Comparison of ENCODE assay signal across 1 cellular context in the genomic region with DNA sequence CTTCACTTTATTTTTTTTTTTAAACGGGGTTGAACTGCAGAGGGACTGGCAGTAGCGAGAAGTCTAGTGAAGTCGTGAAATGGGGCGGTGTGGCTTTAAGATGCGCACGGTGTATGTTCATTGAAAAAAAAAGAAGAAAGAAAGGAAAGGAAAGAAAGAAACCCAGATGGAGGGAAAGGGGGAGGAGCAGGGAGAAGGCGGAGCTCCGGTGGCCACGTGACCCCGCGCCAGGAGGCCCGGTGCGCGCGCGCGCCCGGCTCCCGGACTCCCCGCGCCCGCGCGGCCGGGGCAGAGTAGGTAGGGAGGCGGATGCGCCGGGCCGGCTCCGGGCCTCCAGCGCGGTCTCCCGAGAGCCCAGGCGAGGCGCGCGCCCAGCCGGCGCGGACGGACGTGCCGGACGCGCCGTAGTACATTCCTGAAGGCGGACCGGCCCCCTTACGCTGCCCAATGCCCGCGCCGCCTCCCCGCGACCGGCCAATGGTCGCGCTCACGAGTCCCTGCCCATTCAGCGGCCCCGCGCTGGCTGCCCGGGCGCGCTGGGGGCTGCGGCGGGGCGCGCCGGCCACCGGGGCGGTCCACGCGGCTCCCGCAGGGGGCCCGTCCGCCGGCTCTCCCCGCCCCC.
TF ChIP-seq lines count a peak whose summit lies in the region.

No MANE protein-coding gene starts in this region.

TF ChIP-seq in H1, 55 proteins besides CTCF, POLR2A, EP300 and RAD21:
- TF ChIP-seq, protein P1, sequence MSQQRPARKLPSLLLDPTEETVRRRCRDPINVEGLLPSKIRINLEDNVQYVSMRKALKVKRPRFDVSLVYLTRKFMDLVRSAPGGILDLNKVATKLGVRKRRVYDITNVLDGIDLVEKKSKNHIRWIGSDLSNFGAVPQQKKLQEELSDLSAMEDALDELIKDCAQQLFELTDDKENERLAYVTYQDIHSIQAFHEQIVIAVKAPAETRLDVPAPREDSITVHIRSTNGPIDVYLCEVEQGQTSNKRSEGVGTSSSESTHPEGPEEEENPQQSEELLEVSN (IDR thresholded peaks at IDR 0.05) = no peak
- peak; percentile 59; the same call in 1 of the 2 replicates for TF ChIP-seq RBBP5 (IDR thresholded peaks at IDR 0.05; ENCODE audit: borderline replicate concordance, low read depth, low read length)
- no peak for TF ChIP-seq RFX5 (IDR thresholded peaks at IDR 0.05; ENCODE audit: borderline replicate concordance, low read depth, low read length)
- no peak for TF ChIP-seq RNF2 (IDR thresholded peaks at IDR 0.05; ENCODE audit: borderline replicate concordance, low read depth, low read length, missing control alignments, poor library complexity, severe bottlenecking)
- TF ChIP-seq SIRT6 (IDR thresholded peaks at IDR 0.05; ENCODE audit: low read length) = no peak
- TF ChIP-seq CBX5 (IDR thresholded peaks at IDR 0.05; ENCODE audit: low read depth, low read length) = no peak
- no peak for TF ChIP-seq SP1 (IDR thresholded peaks at IDR 0.05; ENCODE audit: low read depth, low read length)
- peak; percentile 60 for TF ChIP-seq CTBP2 (IDR thresholded peaks at IDR 0.05; ENCODE audit: borderline replicate concordance, insufficient read depth, insufficient read length, low read length)
- TF ChIP-seq SAP30 (IDR thresholded peaks at IDR 0.05; ENCODE audit: insufficient read depth, insufficient replicate concordance, low read length) = no peak
- no peak for TF ChIP-seq BCL11A (IDR thresholded peaks at IDR 0.05; ENCODE audit: low read depth in 2 of 2, low read length in 2 of 2)
- TF ChIP-seq KDM1A (IDR thresholded peaks at IDR 0.05; ENCODE audit: borderline replicate concordance, low read length) = no peak
- TF ChIP-seq CHD1 (IDR thresholded peaks at IDR 0.05; ENCODE audit: low read depth, low read length) = no peak
- TF ChIP-seq ZNF274 (IDR thresholded peaks at IDR 0.05; ENCODE audit: borderline replicate concordance, extremely low read depth, low read length) = no peak
- TF ChIP-seq GABPA (IDR thresholded peaks at IDR 0.05; ENCODE audit: borderline replicate concordance, insufficient read depth, low read length) = no peak
- no peak for TF ChIP-seq EGR1 (IDR thresholded peaks at IDR 0.05; ENCODE audit: borderline replicate concordance, low read depth, low read length)
- TF ChIP-seq SP2 (IDR thresholded peaks at IDR 0.05; ENCODE audit: low read length) = no peak
- TF ChIP-seq, protein P2, sequence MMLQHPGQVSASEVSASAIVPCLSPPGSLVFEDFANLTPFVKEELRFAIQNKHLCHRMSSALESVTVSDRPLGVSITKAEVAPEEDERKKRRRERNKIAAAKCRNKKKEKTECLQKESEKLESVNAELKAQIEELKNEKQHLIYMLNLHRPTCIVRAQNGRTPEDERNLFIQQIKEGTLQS (IDR thresholded peaks at IDR 0.05; ENCODE audit: insufficient read depth, low read depth, low read length) = peak; percentile 70; the same call in 1 of the 2 replicates
- TF ChIP-seq SIX5 (IDR thresholded peaks at IDR 0.05; ENCODE audit: low read depth, low read length) = no peak
- peak; percentile 72; the same call in 1 of the 2 replicates for TF ChIP-seq TAF1 (IDR thresholded peaks at IDR 0.05; ENCODE audit: low read depth, low read length)
- TF ChIP-seq BRCA1 (IDR thresholded peaks at IDR 0.05; ENCODE audit: low read depth, low read length) = no peak
- no peak for TF ChIP-seq TCF12 (IDR thresholded peaks at IDR 0.05; ENCODE audit: low read depth, low read length)
- TF ChIP-seq, protein P3, sequence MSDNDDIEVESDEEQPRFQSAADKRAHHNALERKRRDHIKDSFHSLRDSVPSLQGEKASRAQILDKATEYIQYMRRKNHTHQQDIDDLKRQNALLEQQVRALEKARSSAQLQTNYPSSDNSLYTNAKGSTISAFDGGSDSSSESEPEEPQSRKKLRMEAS (IDR thresholded peaks at IDR 0.05) = peak; percentile 34; the same call in 1 of the 2 replicates
- no peak for TF ChIP-seq NANOG (IDR thresholded peaks at IDR 0.05; ENCODE audit: insufficient read depth, low read depth, low read length, poor library complexity, severe bottlenecking)
- 0 out of 2 replicates have a peak, but pooled peaks have one; percentile 6 for TF ChIP-seq NRF1 (IDR thresholded peaks at IDR 0.05; ENCODE audit: low read depth, low read length)
- no peak; the same call in 1 of the 2 replicates for TF ChIP-seq BACH1 (IDR thresholded peaks at IDR 0.05; ENCODE audit: low read length)
- no peak for TF ChIP-seq ASH2L (IDR thresholded peaks at IDR 0.05; ENCODE audit: low read length)
- no peak for TF ChIP-seq TAF7 (optimal IDR thresholded peaks at IDR 0.05; ENCODE audit: borderline replicate concordance, low read depth, low read length)
- TF ChIP-seq HDAC2 (IDR thresholded peaks at IDR 0.05; ENCODE audit: borderline replicate concordance in 1 of 2, low read depth in 2 of 2, low read length in 2 of 2) = no peak
- no peak for TF ChIP-seq CHD2 (IDR thresholded peaks at IDR 0.05; ENCODE audit: low read length)
- no peak for TF ChIP-seq CBX8 (IDR thresholded peaks at IDR 0.05; ENCODE audit: borderline replicate concordance, low read depth, low read length)
- no peak for TF ChIP-seq RXRA (IDR thresholded peaks at IDR 0.05; ENCODE audit: insufficient read depth, low read depth, low read length)
- TF ChIP-seq POLR2AphosphoS5 (IDR thresholded peaks at IDR 0.05; ENCODE audit: low read depth, low read length) = no peak; the same call in 1 of the 2 replicates
- TF ChIP-seq, protein P4, sequence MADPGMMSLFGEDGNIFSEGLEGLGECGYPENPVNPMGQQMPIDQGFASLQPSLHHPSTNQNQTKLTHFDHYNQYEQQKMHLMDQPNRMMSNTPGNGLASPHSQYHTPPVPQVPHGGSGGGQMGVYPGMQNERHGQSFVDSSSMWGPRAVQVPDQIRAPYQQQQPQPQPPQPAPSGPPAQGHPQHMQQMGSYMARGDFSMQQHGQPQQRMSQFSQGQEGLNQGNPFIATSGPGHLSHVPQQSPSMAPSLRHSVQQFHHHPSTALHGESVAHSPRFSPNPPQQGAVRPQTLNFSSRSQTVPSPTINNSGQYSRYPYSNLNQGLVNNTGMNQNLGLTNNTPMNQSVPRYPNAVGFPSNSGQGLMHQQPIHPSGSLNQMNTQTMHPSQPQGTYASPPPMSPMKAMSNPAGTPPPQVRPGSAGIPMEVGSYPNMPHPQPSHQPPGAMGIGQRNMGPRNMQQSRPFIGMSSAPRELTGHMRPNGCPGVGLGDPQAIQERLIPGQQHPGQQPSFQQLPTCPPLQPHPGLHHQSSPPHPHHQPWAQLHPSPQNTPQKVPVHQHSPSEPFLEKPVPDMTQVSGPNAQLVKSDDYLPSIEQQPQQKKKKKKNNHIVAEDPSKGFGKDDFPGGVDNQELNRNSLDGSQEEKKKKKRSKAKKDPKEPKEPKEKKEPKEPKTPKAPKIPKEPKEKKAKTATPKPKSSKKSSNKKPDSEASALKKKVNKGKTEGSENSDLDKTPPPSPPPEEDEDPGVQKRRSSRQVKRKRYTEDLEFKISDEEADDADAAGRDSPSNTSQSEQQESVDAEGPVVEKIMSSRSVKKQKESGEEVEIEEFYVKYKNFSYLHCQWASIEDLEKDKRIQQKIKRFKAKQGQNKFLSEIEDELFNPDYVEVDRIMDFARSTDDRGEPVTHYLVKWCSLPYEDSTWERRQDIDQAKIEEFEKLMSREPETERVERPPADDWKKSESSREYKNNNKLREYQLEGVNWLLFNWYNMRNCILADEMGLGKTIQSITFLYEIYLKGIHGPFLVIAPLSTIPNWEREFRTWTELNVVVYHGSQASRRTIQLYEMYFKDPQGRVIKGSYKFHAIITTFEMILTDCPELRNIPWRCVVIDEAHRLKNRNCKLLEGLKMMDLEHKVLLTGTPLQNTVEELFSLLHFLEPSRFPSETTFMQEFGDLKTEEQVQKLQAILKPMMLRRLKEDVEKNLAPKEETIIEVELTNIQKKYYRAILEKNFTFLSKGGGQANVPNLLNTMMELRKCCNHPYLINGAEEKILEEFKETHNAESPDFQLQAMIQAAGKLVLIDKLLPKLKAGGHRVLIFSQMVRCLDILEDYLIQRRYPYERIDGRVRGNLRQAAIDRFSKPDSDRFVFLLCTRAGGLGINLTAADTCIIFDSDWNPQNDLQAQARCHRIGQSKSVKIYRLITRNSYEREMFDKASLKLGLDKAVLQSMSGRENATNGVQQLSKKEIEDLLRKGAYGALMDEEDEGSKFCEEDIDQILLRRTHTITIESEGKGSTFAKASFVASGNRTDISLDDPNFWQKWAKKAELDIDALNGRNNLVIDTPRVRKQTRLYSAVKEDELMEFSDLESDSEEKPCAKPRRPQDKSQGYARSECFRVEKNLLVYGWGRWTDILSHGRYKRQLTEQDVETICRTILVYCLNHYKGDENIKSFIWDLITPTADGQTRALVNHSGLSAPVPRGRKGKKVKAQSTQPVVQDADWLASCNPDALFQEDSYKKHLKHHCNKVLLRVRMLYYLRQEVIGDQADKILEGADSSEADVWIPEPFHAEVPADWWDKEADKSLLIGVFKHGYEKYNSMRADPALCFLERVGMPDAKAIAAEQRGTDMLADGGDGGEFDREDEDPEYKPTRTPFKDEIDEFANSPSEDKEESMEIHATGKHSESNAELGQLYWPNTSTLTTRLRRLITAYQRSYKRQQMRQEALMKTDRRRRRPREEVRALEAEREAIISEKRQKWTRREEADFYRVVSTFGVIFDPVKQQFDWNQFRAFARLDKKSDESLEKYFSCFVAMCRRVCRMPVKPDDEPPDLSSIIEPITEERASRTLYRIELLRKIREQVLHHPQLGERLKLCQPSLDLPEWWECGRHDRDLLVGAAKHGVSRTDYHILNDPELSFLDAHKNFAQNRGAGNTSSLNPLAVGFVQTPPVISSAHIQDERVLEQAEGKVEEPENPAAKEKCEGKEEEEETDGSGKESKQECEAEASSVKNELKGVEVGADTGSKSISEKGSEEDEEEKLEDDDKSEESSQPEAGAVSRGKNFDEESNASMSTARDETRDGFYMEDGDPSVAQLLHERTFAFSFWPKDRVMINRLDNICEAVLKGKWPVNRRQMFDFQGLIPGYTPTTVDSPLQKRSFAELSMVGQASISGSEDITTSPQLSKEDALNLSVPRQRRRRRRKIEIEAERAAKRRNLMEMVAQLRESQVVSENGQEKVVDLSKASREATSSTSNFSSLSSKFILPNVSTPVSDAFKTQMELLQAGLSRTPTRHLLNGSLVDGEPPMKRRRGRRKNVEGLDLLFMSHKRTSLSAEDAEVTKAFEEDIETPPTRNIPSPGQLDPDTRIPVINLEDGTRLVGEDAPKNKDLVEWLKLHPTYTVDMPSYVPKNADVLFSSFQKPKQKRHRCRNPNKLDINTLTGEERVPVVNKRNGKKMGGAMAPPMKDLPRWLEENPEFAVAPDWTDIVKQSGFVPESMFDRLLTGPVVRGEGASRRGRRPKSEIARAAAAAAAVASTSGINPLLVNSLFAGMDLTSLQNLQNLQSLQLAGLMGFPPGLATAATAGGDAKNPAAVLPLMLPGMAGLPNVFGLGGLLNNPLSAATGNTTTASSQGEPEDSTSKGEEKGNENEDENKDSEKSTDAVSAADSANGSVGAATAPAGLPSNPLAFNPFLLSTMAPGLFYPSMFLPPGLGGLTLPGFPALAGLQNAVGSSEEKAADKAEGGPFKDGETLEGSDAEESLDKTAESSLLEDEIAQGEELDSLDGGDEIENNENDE (IDR thresholded peaks at IDR 0.05; ENCODE audit: insufficient replicate concordance, low read length) = no peak
- TF ChIP-seq SRF (IDR thresholded peaks at IDR 0.05; ENCODE audit: low read depth, low read length) = no peak
- TF ChIP-seq, protein P5, sequence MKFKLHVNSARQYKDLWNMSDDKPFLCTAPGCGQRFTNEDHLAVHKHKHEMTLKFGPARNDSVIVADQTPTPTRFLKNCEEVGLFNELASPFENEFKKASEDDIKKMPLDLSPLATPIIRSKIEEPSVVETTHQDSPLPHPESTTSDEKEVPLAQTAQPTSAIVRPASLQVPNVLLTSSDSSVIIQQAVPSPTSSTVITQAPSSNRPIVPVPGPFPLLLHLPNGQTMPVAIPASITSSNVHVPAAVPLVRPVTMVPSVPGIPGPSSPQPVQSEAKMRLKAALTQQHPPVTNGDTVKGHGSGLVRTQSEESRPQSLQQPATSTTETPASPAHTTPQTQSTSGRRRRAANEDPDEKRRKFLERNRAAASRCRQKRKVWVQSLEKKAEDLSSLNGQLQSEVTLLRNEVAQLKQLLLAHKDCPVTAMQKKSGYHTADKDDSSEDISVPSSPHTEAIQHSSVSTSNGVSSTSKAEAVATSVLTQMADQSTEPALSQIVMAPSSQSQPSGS (IDR thresholded peaks at IDR 0.05; ENCODE audit: low read length) = no peak
- TF ChIP-seq SIN3A (conservative IDR thresholded peaks at IDR 0.05 in 1 of 2, IDR thresholded peaks at IDR 0.05 in 1 of 2; ENCODE audit: low read depth in 1 of 2, low read length in 2 of 2) = peak in 1 of 2 experiments; percentile 62; a peak in 1 of 4 replicates
- TF ChIP-seq CREB1 (IDR thresholded peaks at IDR 0.05) = no peak
- TF ChIP-seq GTF2F1 (IDR thresholded peaks at IDR 0.05; ENCODE audit: borderline replicate concordance, low read depth, low read length) = no peak
- no peak for TF ChIP-seq FOSL1 (IDR thresholded peaks at IDR 0.05; ENCODE audit: insufficient read depth, low read depth, low read length)
- TF ChIP-seq TEAD4 (IDR thresholded peaks at IDR 0.05; ENCODE audit: low read depth, low read length) = peak; percentile 69; the same call in 1 of the 2 replicates
- TF ChIP-seq CEBPB (IDR thresholded peaks at IDR 0.05; ENCODE audit: low read depth, low read length) = no peak
- no peak for TF ChIP-seq POU5F1 (IDR thresholded peaks at IDR 0.05; ENCODE audit: low read depth, low read length)
- no peak for TF ChIP-seq EZH2 (IDR thresholded peaks at IDR 0.05; ENCODE audit: low read depth, low read length, severe bottlenecking)
- no peak for TF ChIP-seq KDM5A (IDR thresholded peaks at IDR 0.05; ENCODE audit: low read length)
- no peak for TF ChIP-seq YY1 (IDR thresholded peaks at IDR 0.05; ENCODE audit: low read depth, low read length)
- TF ChIP-seq SUZ12 (IDR thresholded peaks at IDR 0.05; ENCODE audit: low read length) = peak; percentile 34; the same call in 1 of the 2 replicates
- no peak for TF ChIP-seq JUND (IDR thresholded peaks at IDR 0.05; ENCODE audit: low read length)
- no peak; the same call in 1 of the 2 replicates for TF ChIP-seq PHF8 (conservative IDR thresholded peaks at IDR 0.05; ENCODE audit: low read depth, low read length)
- TF ChIP-seq HDAC6 (IDR thresholded peaks at IDR 0.05; ENCODE audit: low read depth, low read length) = no peak
- TF ChIP-seq TBP (IDR thresholded peaks at IDR 0.05; ENCODE audit: low read depth, low read length) = no peak; the same call in 1 of the 2 replicates
- TF ChIP-seq, protein P6, sequence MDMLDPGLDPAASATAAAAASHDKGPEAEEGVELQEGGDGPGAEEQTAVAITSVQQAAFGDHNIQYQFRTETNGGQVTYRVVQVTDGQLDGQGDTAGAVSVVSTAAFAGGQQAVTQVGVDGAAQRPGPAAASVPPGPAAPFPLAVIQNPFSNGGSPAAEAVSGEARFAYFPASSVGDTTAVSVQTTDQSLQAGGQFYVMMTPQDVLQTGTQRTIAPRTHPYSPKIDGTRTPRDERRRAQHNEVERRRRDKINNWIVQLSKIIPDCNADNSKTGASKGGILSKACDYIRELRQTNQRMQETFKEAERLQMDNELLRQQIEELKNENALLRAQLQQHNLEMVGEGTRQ (IDR thresholded peaks at IDR 0.05; ENCODE audit: low read length) = peak; percentile 92
- TF ChIP-seq SP4 (IDR thresholded peaks at IDR 0.05; ENCODE audit: low read length) = no peak
- TF ChIP-seq KDM4A (IDR thresholded peaks at IDR 0.05; ENCODE audit: low read depth, low read length, severe bottlenecking) = peak; percentile 21
- TF ChIP-seq MAFK (IDR thresholded peaks at IDR 0.05; ENCODE audit: low read depth, low read length) = no peak
- TF ChIP-seq JUN (IDR thresholded peaks at IDR 0.05; ENCODE audit: low read depth, low read length) = no peak
